1 cellular context compared by ENCODE assay signal in the genomic region with DNA sequence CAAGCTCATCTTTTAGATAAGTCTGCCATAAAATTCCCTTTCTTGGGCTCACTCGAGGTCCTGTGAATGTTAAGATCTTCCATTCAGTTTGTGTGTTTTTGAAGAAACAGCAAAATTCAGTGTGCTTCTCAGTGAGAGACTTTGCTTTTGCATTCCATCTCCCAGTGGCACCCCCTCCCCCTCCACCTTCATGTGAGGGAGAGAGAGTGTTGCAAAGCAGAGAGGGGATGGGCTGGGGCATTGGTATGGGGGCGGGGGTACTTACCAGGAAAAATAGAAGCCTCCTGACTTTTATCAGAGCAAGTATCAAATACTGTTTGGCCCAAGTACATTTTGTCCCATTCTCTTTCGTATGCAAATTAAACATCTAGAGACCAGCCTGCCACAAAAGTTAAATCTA.
TF ChIP-seq lines count a peak whose summit lies in the region.

No MANE protein-coding gene starts in this region.

TF ChIP-seq in GM23338, 12 proteins besides CTCF, POLR2A, EP300 and RAD21 (continued from another document):
- TF ChIP-seq, protein P1, sequence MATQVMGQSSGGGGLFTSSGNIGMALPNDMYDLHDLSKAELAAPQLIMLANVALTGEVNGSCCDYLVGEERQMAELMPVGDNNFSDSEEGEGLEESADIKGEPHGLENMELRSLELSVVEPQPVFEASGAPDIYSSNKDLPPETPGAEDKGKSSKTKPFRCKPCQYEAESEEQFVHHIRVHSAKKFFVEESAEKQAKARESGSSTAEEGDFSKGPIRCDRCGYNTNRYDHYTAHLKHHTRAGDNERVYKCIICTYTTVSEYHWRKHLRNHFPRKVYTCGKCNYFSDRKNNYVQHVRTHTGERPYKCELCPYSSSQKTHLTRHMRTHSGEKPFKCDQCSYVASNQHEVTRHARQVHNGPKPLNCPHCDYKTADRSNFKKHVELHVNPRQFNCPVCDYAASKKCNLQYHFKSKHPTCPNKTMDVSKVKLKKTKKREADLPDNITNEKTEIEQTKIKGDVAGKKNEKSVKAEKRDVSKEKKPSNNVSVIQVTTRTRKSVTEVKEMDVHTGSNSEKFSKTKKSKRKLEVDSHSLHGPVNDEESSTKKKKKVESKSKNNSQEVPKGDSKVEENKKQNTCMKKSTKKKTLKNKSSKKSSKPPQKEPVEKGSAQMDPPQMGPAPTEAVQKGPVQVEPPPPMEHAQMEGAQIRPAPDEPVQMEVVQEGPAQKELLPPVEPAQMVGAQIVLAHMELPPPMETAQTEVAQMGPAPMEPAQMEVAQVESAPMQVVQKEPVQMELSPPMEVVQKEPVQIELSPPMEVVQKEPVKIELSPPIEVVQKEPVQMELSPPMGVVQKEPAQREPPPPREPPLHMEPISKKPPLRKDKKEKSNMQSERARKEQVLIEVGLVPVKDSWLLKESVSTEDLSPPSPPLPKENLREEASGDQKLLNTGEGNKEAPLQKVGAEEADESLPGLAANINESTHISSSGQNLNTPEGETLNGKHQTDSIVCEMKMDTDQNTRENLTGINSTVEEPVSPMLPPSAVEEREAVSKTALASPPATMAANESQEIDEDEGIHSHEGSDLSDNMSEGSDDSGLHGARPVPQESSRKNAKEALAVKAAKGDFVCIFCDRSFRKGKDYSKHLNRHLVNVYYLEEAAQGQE (IDR thresholded peaks at IDR 0.05; ENCODE audit: unreplicated experiment): no peak
- TF ChIP-seq, protein P2, sequence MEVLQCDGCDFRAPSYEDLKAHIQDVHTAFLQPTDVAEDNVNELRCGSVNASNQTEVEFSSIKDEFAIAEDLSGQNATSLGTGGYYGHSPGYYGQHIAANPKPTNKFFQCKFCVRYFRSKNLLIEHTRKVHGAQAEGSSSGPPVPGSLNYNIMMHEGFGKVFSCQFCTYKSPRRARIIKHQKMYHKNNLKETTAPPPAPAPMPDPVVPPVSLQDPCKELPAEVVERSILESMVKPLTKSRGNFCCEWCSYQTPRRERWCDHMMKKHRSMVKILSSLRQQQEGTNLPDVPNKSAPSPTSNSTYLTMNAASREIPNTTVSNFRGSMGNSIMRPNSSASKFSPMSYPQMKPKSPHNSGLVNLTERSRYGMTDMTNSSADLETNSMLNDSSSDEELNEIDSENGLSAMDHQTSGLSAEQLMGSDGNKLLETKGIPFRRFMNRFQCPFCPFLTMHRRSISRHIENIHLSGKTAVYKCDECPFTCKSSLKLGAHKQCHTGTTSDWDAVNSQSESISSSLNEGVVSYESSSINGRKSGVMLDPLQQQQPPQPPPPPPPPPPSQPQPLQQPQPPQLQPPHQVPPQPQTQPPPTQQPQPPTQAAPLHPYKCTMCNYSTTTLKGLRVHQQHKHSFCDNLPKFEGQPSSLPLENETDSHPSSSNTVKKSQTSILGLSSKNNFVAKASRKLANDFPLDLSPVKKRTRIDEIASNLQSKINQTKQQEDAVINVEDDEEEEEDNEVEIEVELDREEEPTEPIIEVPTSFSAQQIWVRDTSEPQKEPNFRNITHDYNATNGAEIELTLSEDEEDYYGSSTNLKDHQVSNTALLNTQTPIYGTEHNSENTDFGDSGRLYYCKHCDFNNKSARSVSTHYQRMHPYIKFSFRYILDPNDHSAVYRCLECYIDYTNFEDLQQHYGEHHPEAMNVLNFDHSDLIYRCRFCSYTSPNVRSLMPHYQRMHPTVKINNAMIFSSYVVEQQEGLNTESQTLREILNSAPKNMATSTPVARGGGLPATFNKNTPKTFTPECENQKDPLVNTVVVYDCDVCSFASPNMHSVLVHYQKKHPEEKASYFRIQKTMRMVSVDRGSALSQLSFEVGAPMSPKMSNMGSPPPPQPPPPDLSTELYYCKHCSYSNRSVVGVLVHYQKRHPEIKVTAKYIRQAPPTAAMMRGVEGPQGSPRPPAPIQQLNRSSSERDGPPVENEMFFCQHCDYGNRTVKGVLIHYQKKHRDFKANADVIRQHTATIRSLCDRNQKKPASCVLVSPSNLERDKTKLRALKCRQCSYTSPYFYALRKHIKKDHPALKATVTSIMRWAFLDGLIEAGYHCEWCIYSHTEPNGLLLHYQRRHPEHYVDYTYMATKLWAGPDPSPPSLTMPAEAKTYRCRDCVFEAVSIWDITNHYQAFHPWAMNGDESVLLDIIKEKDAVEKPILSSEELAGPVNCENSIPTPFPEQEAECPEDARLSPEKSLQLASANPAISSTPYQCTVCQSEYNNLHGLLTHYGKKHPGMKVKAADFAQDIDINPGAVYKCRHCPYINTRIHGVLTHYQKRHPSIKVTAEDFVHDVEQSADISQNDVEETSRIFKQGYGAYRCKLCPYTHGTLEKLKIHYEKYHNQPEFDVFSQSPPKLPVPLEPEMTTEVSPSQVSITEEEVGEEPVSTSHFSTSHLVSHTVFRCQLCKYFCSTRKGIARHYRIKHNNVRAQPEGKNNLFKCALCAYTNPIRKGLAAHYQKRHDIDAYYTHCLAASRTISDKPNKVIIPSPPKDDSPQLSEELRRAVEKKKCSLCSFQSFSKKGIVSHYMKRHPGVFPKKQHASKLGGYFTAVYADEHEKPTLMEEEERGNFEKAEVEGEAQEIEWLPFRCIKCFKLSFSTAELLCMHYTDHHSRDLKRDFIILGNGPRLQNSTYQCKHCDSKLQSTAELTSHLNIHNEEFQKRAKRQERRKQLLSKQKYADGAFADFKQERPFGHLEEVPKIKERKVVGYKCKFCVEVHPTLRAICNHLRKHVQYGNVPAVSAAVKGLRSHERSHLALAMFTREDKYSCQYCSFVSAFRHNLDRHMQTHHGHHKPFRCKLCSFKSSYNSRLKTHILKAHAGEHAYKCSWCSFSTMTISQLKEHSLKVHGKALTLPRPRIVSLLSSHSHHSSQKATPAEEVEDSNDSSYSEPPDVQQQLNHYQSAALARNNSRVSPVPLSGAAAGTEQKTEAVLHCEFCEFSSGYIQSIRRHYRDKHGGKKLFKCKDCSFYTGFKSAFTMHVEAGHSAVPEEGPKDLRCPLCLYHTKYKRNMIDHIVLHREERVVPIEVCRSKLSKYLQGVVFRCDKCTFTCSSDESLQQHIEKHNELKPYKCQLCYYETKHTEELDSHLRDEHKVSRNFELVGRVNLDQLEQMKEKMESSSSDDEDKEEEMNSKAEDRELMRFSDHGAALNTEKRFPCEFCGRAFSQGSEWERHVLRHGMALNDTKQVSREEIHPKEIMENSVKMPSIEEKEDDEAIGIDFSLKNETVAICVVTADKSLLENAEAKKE (CRISPR knock-in tag; IDR thresholded peaks at IDR 0.05): no peak
